11 cellular contexts compared by ENCODE assay signal in genomic region chr12:104566244-104566993, GRCh38.
DNase-seq lines count a peak whose midpoint lies in the region; ATAC-seq and TF ChIP-seq lines count a peak whose summit lies in the region.
"Had no signal": no experiment of that assay in that cellular context is flagged by ENCODE, and none has a peak within 500 bp of the region (broad histone marks: within the 10 kb centered on the region; RNA-seq: fewer than 3 reads in every experiment).

No MANE protein-coding gene starts in this region.

- TF ChIP-seq CTCF in RWPE1 (conservative IDR thresholded peaks at IDR 0.05; ENCODE audit: low read depth) = no peak

- H3K4me1 Mint-ChIP-seq in T-helper 2 cell treated with Interferon-gamma antibody and Interleukin-4, amounts not matched to agents 5 μg/mL and 100 μg/mL, for 36 hours (ENCODE audit: low read depth) = peaks cover 54% of the 10 kb centered on the region
- H3K4me1 Mint-ChIP-seq in activated naive CD8-positive, alpha-beta T cell treated with anti-CD3 and anti-CD28 coated beads, Interleukin-2, amount 50 U/mL, for 24 hours = peaks cover 51% of the 10 kb centered on the region

- peaks cover 73% of the 10 kb centered on the region for H3K36me3 Mint-ChIP-seq in T-helper 2 cell treated with Interferon-gamma antibody and Interleukin-4, amounts not matched to agents 5 μg/mL and 100 μg/mL, for 36 hours (ENCODE audit: low read depth)
- H3K36me3 Mint-ChIP-seq in activated naive CD8-positive, alpha-beta T cell treated with anti-CD3 and anti-CD28 coated beads, Interleukin-2, amount 50 U/mL, for 24 hours (ENCODE audit: low read depth) = peaks cover 17% of the 10 kb centered on the region

- H3K4me3 Mint-ChIP-seq in T-helper 2 cell treated with Interferon-gamma antibody and Interleukin-4, amounts not matched to agents 5 μg/mL and 100 μg/mL, for 36 hours = no peak overlapping the region
- H3K4me3 Mint-ChIP-seq in activated naive CD8-positive, alpha-beta T cell treated with anti-CD3 and anti-CD28 coated beads, Interleukin-2, amount 50 U/mL, for 24 hours = no peak overlapping the region

- no peak overlapping the region for H3K27ac ChIP-seq in RWPE1
- H3K27ac ChIP-seq: upper lobe of left lung had no signal

- peak overlapping the region; percentile 9 for H3K27ac Mint-ChIP-seq in T-helper 2 cell treated with Interferon-gamma antibody and Interleukin-4, amounts not matched to agents 5 μg/mL and 100 μg/mL, for 36 hours
- peak overlapping the region; percentile 12 for H3K27ac Mint-ChIP-seq in activated naive CD8-positive, alpha-beta T cell treated with anti-CD3 and anti-CD28 coated beads, Interleukin-2, amount 50 U/mL, for 24 hours

- H3K9me3 Mint-ChIP-seq in T-helper 2 cell treated with Interferon-gamma antibody and Interleukin-4, amounts not matched to agents 5 μg/mL and 100 μg/mL, for 36 hours = peaks cover 34% of the 10 kb centered on the region
- H3K9me3 Mint-ChIP-seq in activated naive CD8-positive, alpha-beta T cell treated with anti-CD3 and anti-CD28 coated beads, Interleukin-2, amount 50 U/mL, for 24 hours = peaks cover 10% of the 10 kb centered on the region

- DNase-seq in activated CD4-positive, CD25-positive, alpha-beta regulatory T cell treated with anti-CD3 and anti-CD28 coated beads, Interleukin-2, amount 50 U/mL, for 72 hours = no peak
- DNase-seq in T-helper 2 cell treated with Interferon-gamma antibody and Interleukin-4, amounts not matched to agents 5 μg/mL and 100 μg/mL, for 36 hours (ENCODE audit: low spot score) = no peak
- DNase-seq in activated naive CD8-positive, alpha-beta T cell treated with anti-CD3 and anti-CD28 coated beads, Interleukin-2, amount 50 U/mL, for 24 hours = peak; percentile 36
- DNase-seq in stimulated activated CD4-positive, alpha-beta T cell treated with anti-CD3 and anti-CD28 coated beads, Interleukin-4, amount 100 ng/mL, for 24 hours = peak; percentile 38
- DNase-seq in DMS79 treated with DMSO at 0.1 percent for 48 hours (lab: John Stamatoyannopoulos, UW) (no peak), RPMI8226 (no peak), RWPE1 (ENCODE audit: low spot score) (no peak)
- DNase-seq: 8988T, NCI-H345, upper lobe of left lung had no signal

- CTCF ChIA-PET in RWPE1 (lab: Yijun Ruan, JAX) = no interaction called here

- POLR2A ChIA-PET in RWPE1 (lab: Yijun Ruan, JAX; ENCODE audit: low non-redundant PET) = no interaction called here

- ATAC-seq in activated CD4-positive, CD25-positive, alpha-beta regulatory T cell treated with anti-CD3 and anti-CD28 coated beads, Interleukin-2, amount 50 U/mL, for 24 hours = peak; percentile 47 to 61
- ATAC-seq in activated naive CD8-positive, alpha-beta T cell treated with anti-CD3 and anti-CD28 coated beads, Interleukin-2, amount 50 U/mL, for 24 hours = no peak

- H3K27me3 Mint-ChIP-seq in T-helper 2 cell treated with Interferon-gamma antibody and Interleukin-4, amounts not matched to agents 5 μg/mL and 100 μg/mL, for 36 hours (ENCODE audit: low read depth) = no peaks in the 10 kb centered on the region
- H3K27me3 Mint-ChIP-seq in activated naive CD8-positive, alpha-beta T cell treated with anti-CD3 and anti-CD28 coated beads, Interleukin-2, amount 50 U/mL, for 24 hours = no peaks in the 10 kb centered on the region

Comparison
In these comparisons a context has a peak if more than half of its experiments do, and no peak if none do; other contexts are left out.
1. DNase-seq: peak in activated naive CD8-positive, alpha-beta T cell treated with anti-CD3 and anti-CD28 coated beads, Interleukin-2, amount 50 U/mL, for 24 hours (single experiment) and stimulated activated CD4-positive, alpha-beta T cell treated with anti-CD3 and anti-CD28 coated beads, Interleukin-4, amount 100 ng/mL, for 24 hours (single experiment); none in activated CD4-positive, CD25-positive, alpha-beta regulatory T cell treated with anti-CD3 and anti-CD28 coated beads, Interleukin-2, amount 50 U/mL, for 72 hours (single experiment), T-helper 2 cell treated with Interferon-gamma antibody and Interleukin-4, amounts not matched to agents 5 μg/mL and 100 μg/mL, for 36 hours (single experiment), DMS79 treated with DMSO at 0.1 percent for 48 hours (single experiment), RPMI8226 (single experiment) and RWPE1 (single experiment).